Comparison of ENCODE assay signal across 30 cellular contexts in genomic region chr6:100517633-100518032, GRCh38. TPM values are rescaled to one million over a fixed set of nuclear protein-coding genes. Genes with fewer than 3 reads are reported as not detected.
"Had no signal": no experiment of that assay in that cellular context is flagged by ENCODE, and none has a peak within 500 bp of the region (broad histone marks: within the 10 kb centered on the region; RNA-seq: fewer than 3 reads in every experiment).

No MANE protein-coding gene starts in this region.

- H3K4me1 Mint-ChIP-seq: endodermal cell, immature natural killer cell, mesothelial cell of epicardium had no signal

- H3K27ac Mint-ChIP-seq: dendritic cell treated with granulocyte-macrophage colony-stimulating factor and Interleukin-4, amounts not matched to agents 40 ng/mL and 50 ng/mL, for 4 days; effector memory CD8-positive, alpha-beta T cell; endodermal cell; immature natural killer cell; mesothelial cell of epicardium; naive thymus-derived CD8-positive, alpha-beta T cell had no signal

- H3K36me3 ChIP-seq: colonic mucosa had no signal

- H2AFZ ChIP-seq: hepatocyte had no signal

- H3K9me3 Mint-ChIP-seq: dendritic cell treated with granulocyte-macrophage colony-stimulating factor and Interleukin-4, amounts not matched to agents 40 ng/mL and 50 ng/mL, for 4 days; effector memory CD8-positive, alpha-beta T cell; endodermal cell; immature natural killer cell; mesothelial cell of epicardium; naive B cell; naive thymus-derived CD8-positive, alpha-beta T cell had no signal

- H3K79me2 ChIP-seq: hepatocyte had no signal

- H3K4me3 ChIP-seq: colonic mucosa, esophagus squamous epithelium, gastroesophageal sphincter, heart left ventricle, hepatocyte, left ventricle myocardium inferior, lower lobe of right lung, mucosa of descending colon had no signal

- H3K4me2 ChIP-seq: hepatocyte had no signal

- H3K4me1 ChIP-seq: colonic mucosa, esophagus squamous epithelium, gastroesophageal sphincter, heart left ventricle, lower lobe of right lung had no signal

- H3K4me3 Mint-ChIP-seq: dendritic cell treated with granulocyte-macrophage colony-stimulating factor and Interleukin-4, amounts not matched to agents 40 ng/mL and 50 ng/mL, for 4 days; effector memory CD8-positive, alpha-beta T cell; endodermal cell; immature natural killer cell; mesothelial cell of epicardium; naive B cell; naive thymus-derived CD8-positive, alpha-beta T cell had no signal

- FAIRE-seq: endometrium had no signal

- ATAC-seq: effector memory CD8-positive, alpha-beta T cell; esophagus mucosa; gastroesophageal sphincter; heart left ventricle; left cardiac atrium; lower lobe of right lung; mucosa of descending colon; naive thymus-derived CD8-positive, alpha-beta T cell had no signal

- H3K27me3 ChIP-seq: colonic mucosa, esophagus squamous epithelium, gastroesophageal sphincter, heart left ventricle, hepatocyte had no signal

- H3K27me3 Mint-ChIP-seq: dendritic cell treated with granulocyte-macrophage colony-stimulating factor and Interleukin-4, amounts not matched to agents 40 ng/mL and 50 ng/mL, for 4 days; effector memory CD8-positive, alpha-beta T cell; naive B cell; naive thymus-derived CD8-positive, alpha-beta T cell had no signal

- H3K27ac ChIP-seq: colonic mucosa, epithelial cell of prostate, esophagus squamous epithelium, gastroesophageal sphincter, heart left ventricle, hepatocyte, left ventricle myocardium inferior, lower lobe of right lung had no signal

- DNase-seq: colonic mucosa; cortex of kidney; effector CD8-positive, alpha-beta T cell; effector memory CD8-positive, alpha-beta T cell; endodermal cell; erythroblast; esophagus squamous epithelium; foreskin fibroblast; foreskin melanocyte; heart left ventricle; hypothalamus; immature natural killer cell; islet precursor cell; left cardiac atrium; left ventricle myocardium inferior; lower lobe of right lung; mesenchymal stem cell; mucosa of descending colon; naive B cell; naive thymus-derived CD8-positive, alpha-beta T cell had no signal

RNA-seq across cellular contexts. Expression of gene SIM1, which starts 52.9 kb away (rescaled TPM):
- total RNA-seq: dermis microvascular lymphatic vessel endothelial cell; esophagus mucosa; gastroesophageal sphincter; left cardiac atrium; left ventricle myocardium inferior; lower lobe of right lung; lung microvascular endothelial cell; mesenteric fat pad; mesothelial cell of epicardium; mucosa of descending colon; naive thymus-derived CD8-positive, alpha-beta T cell had no signal
- polyA plus RNA-seq: heart left ventricle; hepatocyte; immature natural killer cell; naive thymus-derived CD8-positive, alpha-beta T cell had no signal
